Comparison of ENCODE assay signal across 19 cellular contexts in genomic region chr11:33605703-33606102, GRCh38.
DNase-seq lines count a peak whose midpoint lies in the region; ATAC-seq and TF ChIP-seq lines count a peak whose summit lies in the region.
"Had no signal": no experiment of that assay in that cellular context is flagged by ENCODE, and none has a peak within 500 bp of the region (broad histone marks: within the 10 kb centered on the region; RNA-seq: fewer than 3 reads in every experiment).

No MANE protein-coding gene starts in this region.

- TF ChIP-seq CTCF in WERI-Rb-1 (IDR thresholded peaks at IDR 0.05; ENCODE audit: low read depth, low read length) (no peak), nephron (IDR thresholded peaks at IDR 0.05; ENCODE audit: unreplicated experiment in 3 of 3) (no peak)

- no peaks in the 10 kb centered on the region for H3K27me3 Mint-ChIP-seq in nephron (ENCODE audit: low read depth)

- peaks cover 7% of the 10 kb centered on the region for H3K4me1 Mint-ChIP-seq in nephron
- H3K4me1 Mint-ChIP-seq: CD14-positive monocyte; CD4-positive, alpha-beta memory T cell; CD4-positive, CD25-positive, alpha-beta regulatory T cell; CD8-positive, alpha-beta memory T cell had no signal

- no peak overlapping the region; the same call in 1 of the 2 replicates for H3K27ac ChIP-seq in WERI-Rb-1
- H3K27ac ChIP-seq: BLaER1 had no signal

- no peaks in the 10 kb centered on the region for H3K9me3 ChIP-seq in WERI-Rb-1 (ENCODE audit: severe bottlenecking)
- H3K9me3 ChIP-seq: BE2C, BLaER1 had no signal

- H3K27ac Mint-ChIP-seq in nephron = peak overlapping the region in 2 of 3 experiments; percentile 34 to 67
- H3K27ac Mint-ChIP-seq: CD14-positive monocyte; CD4-positive, alpha-beta memory T cell; CD4-positive, CD25-positive, alpha-beta regulatory T cell; CD8-positive, alpha-beta memory T cell had no signal

- H3K9me3 Mint-ChIP-seq in nephron = no peaks in the 10 kb centered on the region
- H3K9me3 Mint-ChIP-seq: CD4-positive, alpha-beta memory T cell; CD4-positive, CD25-positive, alpha-beta regulatory T cell; CD8-positive, alpha-beta memory T cell had no signal

- ATAC-seq in GM18520 (IDR thresholded peaks at IDR 0.05; ENCODE audit: unreplicated experiment) (no peak), HG02852 (IDR thresholded peaks at IDR 0.05; ENCODE audit: unreplicated experiment) (no peak)

- H3K4me3 ChIP-seq in WERI-Rb-1 (ENCODE audit: low read depth, low read length) = no peak overlapping the region
- H3K4me3 ChIP-seq: BLaER1 had no signal

- no peak overlapping the region for H3K4me3 Mint-ChIP-seq in nephron
- H3K4me3 Mint-ChIP-seq: CD14-positive monocyte; CD4-positive, alpha-beta memory T cell; CD4-positive, CD25-positive, alpha-beta regulatory T cell; CD8-positive, alpha-beta memory T cell had no signal

- no peaks in the 10 kb centered on the region for H3K27me3 ChIP-seq in WERI-Rb-1 (ENCODE audit: insufficient read depth, low read depth, severe bottlenecking)
- H3K27me3 ChIP-seq: BE2C, BLaER1 had no signal

- DNase-seq in NCI-H82 (lab: John Stamatoyannopoulos, UW) (peak; percentile 26), WERI-Rb-1 (peak; percentile 34), KBM-7 (no peak)
- no peak for DNase-seq in activated CD4-positive, alpha-beta T cell treated with anti-CD3 and anti-CD28 coated beads, Interleukin-2, amount 50 U/mL, for 48 hours
- DNase-seq: 8988T; ACHN; BE2C; C1 segment of cervical spinal cord; CD4-positive, alpha-beta memory T cell; CD4-positive, CD25-positive, alpha-beta regulatory T cell; CD8-positive, alpha-beta memory T cell; COR-L47; DMS79 treated with DMSO at 0.1 percent for 48 hours; GF-D8 had no signal

- in situ Hi-C loops in KBM-7 (cut with MboI; ENCODE audit: low pct_unique_long_range_greater_than_20kb, low sequenced_read_pairs) = no loop called here

- no peaks in the 10 kb centered on the region for H3K36me3 ChIP-seq in WERI-Rb-1
- H3K36me3 ChIP-seq: BE2C, BLaER1 had no signal

- H3K36me3 Mint-ChIP-seq in nephron (ENCODE audit: low read depth) = peaks cover 3% of the 10 kb centered on the region
- H3K36me3 Mint-ChIP-seq: CD14-positive monocyte; CD4-positive, alpha-beta memory T cell; CD4-positive, CD25-positive, alpha-beta regulatory T cell; CD8-positive, alpha-beta memory T cell had no signal

Comparison
In these comparisons a context has a peak if more than half of its experiments do, and no peak if none do; other contexts are left out.
1. DNase-seq: peak in NCI-H82 (single experiment) and WERI-Rb-1 (single experiment); none in activated CD4-positive, alpha-beta T cell treated with anti-CD3 and anti-CD28 coated beads, Interleukin-2, amount 50 U/mL, for 48 hours (0 of 2) and KBM-7 (single experiment).